In the genomic region with DNA sequence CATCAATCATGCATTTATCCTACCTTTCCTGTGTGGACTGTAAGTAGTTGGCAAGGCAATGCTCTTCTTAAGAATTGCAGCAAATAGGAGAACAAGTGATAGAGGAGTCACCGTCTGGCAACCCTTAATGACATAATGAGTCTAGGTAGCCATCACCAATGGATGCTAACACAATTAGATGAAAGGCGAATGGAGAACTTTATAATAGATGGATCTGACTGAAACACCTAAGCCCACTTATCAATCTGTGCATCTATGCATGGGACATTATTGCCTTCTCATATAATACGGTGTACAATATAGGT, we compare ENCODE assay signal across 13 cellular contexts. TPM values are rescaled to one million over a fixed set of nuclear protein-coding genes. Genes with fewer than 3 reads are reported as not detected.
DNase-seq lines count a peak whose midpoint lies in the region; ATAC-seq and TF ChIP-seq lines count a peak whose summit lies in the region.
"Had no signal": no experiment of that assay in that cellular context is flagged by ENCODE, and none has a peak within 500 bp of the region (broad histone marks: within the 10 kb centered on the region; RNA-seq: fewer than 3 reads in every experiment).

No MANE protein-coding gene starts in this region.

- no peaks in the 10 kb centered on the region for H3K36me3 Mint-ChIP-seq in CD8-positive, alpha-beta T cell
- H3K36me3 Mint-ChIP-seq in glutamatergic neuron (ENCODE audit: unreplicated experiment): no peaks in the 10 kb centered on the region
- no peaks in the 10 kb centered on the region for H3K36me3 Mint-ChIP-seq in activated CD4-positive, alpha-beta memory T cell treated with anti-CD3 and anti-CD28 coated beads for 36 hours
- H3K36me3 Mint-ChIP-seq: CD14-positive monocyte, IgD-negative memory B cell had no signal

- H3K79me2 ChIP-seq in PC-9 (ENCODE audit: low read depth): no peaks in the 10 kb centered on the region

- H3K27me3 ChIP-seq in CD8-positive, alpha-beta T cell (ENCODE audit: insufficient read depth, low read length): no peaks in the 10 kb centered on the region
- H3K27me3 ChIP-seq in PC-9 (ENCODE audit: insufficient read depth, low read depth): no peaks in the 10 kb centered on the region

- no peaks in the 10 kb centered on the region for H3K36me3 ChIP-seq in CD8-positive, alpha-beta T cell (ENCODE audit: insufficient read depth, low read length)
- H3K36me3 ChIP-seq in PC-9 (ENCODE audit: low read depth): no peaks in the 10 kb centered on the region
- H3K36me3 ChIP-seq: HAP-1, SJCRH30 had no signal

- CTCF ChIA-PET in CD8-positive, alpha-beta T cell (lab: Charles Lee): interaction anchor here (1.1 to 10.3 kb wide), 6 partner anchors 11 to 891 kb away, joined by 3 to 90 read pairs (median 11); no protein-coding TSS in a partner anchor
- CTCF ChIA-PET in PC-9 (lab: Charles Lee): interaction anchor here (0.6 to 1.7 kb wide), 4 partner anchors 30 to 540 kb away, joined by 3 to 20 read pairs (median 3); no protein-coding TSS in a partner anchor
- CTCF ChIA-PET in activated CD4-positive, alpha-beta memory T cell treated with anti-CD3 and anti-CD28 coated beads for 36 hours (lab: Charles Lee): interaction anchor here (0.8 to 3.0 kb wide), 9 partner anchors 10 to 595 kb away, joined by 3 to 31 read pairs (median 3); no protein-coding TSS in a partner anchor

- no peak overlapping the region for H3K27ac Mint-ChIP-seq in CD8-positive, alpha-beta T cell
- no peak overlapping the region for H3K27ac Mint-ChIP-seq in glutamatergic neuron (ENCODE audit: unreplicated experiment)
- H3K27ac Mint-ChIP-seq in activated CD4-positive, alpha-beta memory T cell treated with anti-CD3 and anti-CD28 coated beads for 36 hours: no peak overlapping the region
- H3K27ac Mint-ChIP-seq: CD14-positive monocyte, IgD-negative memory B cell had no signal

- no TSS peak for BruUV-seq in PC-9 (replicated peaks; lab: Mats Ljungman, UMichigan)

- H3K27me3 Mint-ChIP-seq in CD8-positive, alpha-beta T cell (ENCODE audit: low read depth): peaks cover 14% of the 10 kb centered on the region
- peaks cover 1% of the 10 kb centered on the region for H3K27me3 Mint-ChIP-seq in glutamatergic neuron (ENCODE audit: unreplicated experiment)
- peaks cover 6% of the 10 kb centered on the region for H3K27me3 Mint-ChIP-seq in activated CD4-positive, alpha-beta memory T cell treated with anti-CD3 and anti-CD28 coated beads for 36 hours

- ATAC-seq in CD8-positive, alpha-beta T cell: no peak
- peak; percentile 13 for ATAC-seq in HG02938 (IDR thresholded peaks at IDR 0.05; ENCODE audit: unreplicated experiment)

- no peaks in the 10 kb centered on the region for H3K9me2 ChIP-seq in PC-9 (ENCODE audit: insufficient read depth)

- TF ChIP-seq CTCF in CD8-positive, alpha-beta T cell (IDR thresholded peaks at IDR 0.05): peak; percentile 37
- peak; percentile 30; the same call in 1 of the 2 replicates for TF ChIP-seq CTCF in PC-9 (conservative IDR thresholded peaks at IDR 0.05)
- peak; percentile 19 for TF ChIP-seq CTCF in glutamatergic neuron (IDR thresholded peaks at IDR 0.05; ENCODE audit: partially characterized antibody, unreplicated experiment)

- no peak overlapping the region for H3K4me2 ChIP-seq in PC-9

- H4K20me1 ChIP-seq in PC-9 (ENCODE audit: insufficient read depth): no peaks in the 10 kb centered on the region

- peaks cover 3% of the 10 kb centered on the region for H3K4me1 Mint-ChIP-seq in CD8-positive, alpha-beta T cell (ENCODE audit: low read depth)
- no peaks in the 10 kb centered on the region for H3K4me1 Mint-ChIP-seq in glutamatergic neuron (ENCODE audit: low read depth, unreplicated experiment)
- no peaks in the 10 kb centered on the region for H3K4me1 Mint-ChIP-seq in activated CD4-positive, alpha-beta memory T cell treated with anti-CD3 and anti-CD28 coated beads for 36 hours (ENCODE audit: low read depth)

- no peak overlapping the region for H3K4me3 Mint-ChIP-seq in CD8-positive, alpha-beta T cell
- no peak overlapping the region for H3K4me3 Mint-ChIP-seq in glutamatergic neuron (ENCODE audit: unreplicated experiment)
- H3K4me3 Mint-ChIP-seq in activated CD4-positive, alpha-beta memory T cell treated with anti-CD3 and anti-CD28 coated beads for 36 hours: no peak overlapping the region
- H3K4me3 Mint-ChIP-seq: CD14-positive monocyte, IgD-negative memory B cell had no signal

- H3F3A ChIP-seq in PC-9 (ENCODE audit: insufficient read depth, low read depth): no peaks in the 10 kb centered on the region

- DNase-seq in CD8-positive, alpha-beta T cell: no peak
- DNase-seq in PC-9 (no peak), glutamatergic neuron (no peak), NOMO-1 treated with dmso at 0.1 percent for 144 hours (lab: John Stamatoyannopoulos, UW; ENCODE audit: unreplicated experiment) (no peak), GDM1 (lab: John Stamatoyannopoulos, UW) (no peak)
- DNase-seq in NK-92 treated with Interleukin-12 subunit alpha and Interleukin-12 subunit beta, amount 100 ng/mL, for 24 hours (lab: John Stamatoyannopoulos, UW): no peak
- no peak for DNase-seq in activated CD4-positive, alpha-beta memory T cell treated with anti-CD3 and anti-CD28 coated beads for 36 hours

- no peak overlapping the region for H3K4me3 ChIP-seq in CD8-positive, alpha-beta T cell (ENCODE audit: low read depth, low read length)
- no peak overlapping the region for H3K4me3 ChIP-seq in PC-9
- H3K4me3 ChIP-seq: HAP-1, SJCRH30 had no signal

- no peaks in the 10 kb centered on the region for H3K9me3 Mint-ChIP-seq in CD8-positive, alpha-beta T cell
- H3K9me3 Mint-ChIP-seq in glutamatergic neuron (ENCODE audit: unreplicated experiment): no peaks in the 10 kb centered on the region
- no peaks in the 10 kb centered on the region for H3K9me3 Mint-ChIP-seq in activated CD4-positive, alpha-beta memory T cell treated with anti-CD3 and anti-CD28 coated beads for 36 hours

- no peak overlapping the region for H2AFZ ChIP-seq in PC-9

- H3K9me3 ChIP-seq in CD8-positive, alpha-beta T cell (ENCODE audit: low read length): no peaks in the 10 kb centered on the region
- no peaks in the 10 kb centered on the region for H3K9me3 ChIP-seq in PC-9 (ENCODE audit: insufficient read depth, low read depth)
- H3K9me3 ChIP-seq: HAP-1, SJCRH30 had no signal

- intact Hi-C loops in CD8-positive, alpha-beta T cell (cut with DNase I, micrococcal nuclease): loop anchor here (1.0 to 5.0 kb wide), 7 partner anchors 551 to 1220 kb away; no protein-coding TSS in a partner anchor
- intact Hi-C loops in PC-9 (cut with micrococcal nuclease; ENCODE audit: unreplicated experiment): loop anchor here (1.0 to 10.0 kb wide), 6 partner anchors 153 to 1220 kb away; no protein-coding TSS in a partner anchor
- intact Hi-C loops in activated CD4-positive, alpha-beta memory T cell treated with anti-CD3 and anti-CD28 coated beads for 36 hours (cut with micrococcal nuclease): loop anchor here (5.0 kb wide), 2 partner anchors 152 to 552 kb away; no protein-coding TSS in a partner anchor

- POLR2A ChIA-PET in CD8-positive, alpha-beta T cell (lab: Charles Lee): no interaction called here
- POLR2A ChIA-PET in PC-9 (lab: Charles Lee; ENCODE audit: unreplicated experiment): no interaction called here
- POLR2A ChIA-PET in activated CD4-positive, alpha-beta memory T cell treated with anti-CD3 and anti-CD28 coated beads for 36 hours (lab: Charles Lee): no interaction called here

- H3K27ac ChIP-seq in CD8-positive, alpha-beta T cell (ENCODE audit: low read depth, low read length): no peak overlapping the region
- H3K27ac ChIP-seq in PC-9: no peak overlapping the region
- H3K27ac ChIP-seq: SJCRH30 had no signal

- no peaks in the 10 kb centered on the region for H3K4me1 ChIP-seq in CD8-positive, alpha-beta T cell (ENCODE audit: insufficient read depth, low read length)
- H3K4me1 ChIP-seq in PC-9 (replicated peaks; ENCODE audit: insufficient read depth): no peaks in the 10 kb centered on the region
- H3K4me1 ChIP-seq: HAP-1, SJCRH30 had no signal

RNA-seq across cellular contexts. Expression of a gene that starts 18.9 kb away (rescaled TPM):
- total RNA-seq in CD8-positive, alpha-beta T cell: under 1 TPM; 0.42 to 0.43 TPM
- total RNA-seq in PC-9 (2021): 85.6 and 94.7 TPM in 2 replicates
- not detected for total RNA-seq in glutamatergic neuron (ENCODE audit: unreplicated experiment)
- not detected for total RNA-seq in activated CD4-positive, alpha-beta memory T cell treated with anti-CD3 and anti-CD28 coated beads for 36 hours
- total RNA-seq: SJCRH30; T-helper 2 cell treated with Interferon-gamma antibody and Interleukin-4, amounts not matched to agents 100 ng/mL and 5 ng/mL, for 36 hours had no signal

RNA-seq across cellular contexts. Expression of a gene that starts 27.9 kb away (rescaled TPM):
- total RNA-seq in CD8-positive, alpha-beta T cell: 10 to 100 TPM; 83.0 to 84.7 TPM
- total RNA-seq in PC-9 (2021) (376 and 459 TPM in 2 replicates), glutamatergic neuron (ENCODE audit: unreplicated experiment) (25.6 TPM)
- total RNA-seq in activated CD4-positive, alpha-beta memory T cell treated with anti-CD3 and anti-CD28 coated beads for 36 hours: 10 to 100 TPM; 61.2 to 64.5 TPM

Comparison
In these comparisons a context has a peak if more than half of its experiments do, and no peak if none do; other contexts are left out.
1. RNA of a gene that starts 18.9 kb away (total RNA-seq): 85.6 to 94.7 TPM in PC-9; 0.42 to 0.43 TPM in CD8-positive, alpha-beta T cell, not detected in glutamatergic neuron (single experiment) and not detected in activated CD4-positive, alpha-beta memory T cell treated with anti-CD3 and anti-CD28 coated beads for 36 hours; every median in the first group is over 10 times any median in the second.
2. Peak in every context shown above with its lines, with median percentiles within 50 percentile points of each other: CTCF ChIP-seq.